8 cellular contexts compared by ENCODE assay signal in genomic region chr3:151203053-151203420, GRCh38.
A peak's percentile ranks its signal among the peaks of the same experiment; 100 is the strongest.
DNase-seq lines count a peak whose midpoint lies in the region; ATAC-seq and TF ChIP-seq lines count a peak whose summit lies in the region.

Gene GPR171, minus strand, starts transcription at chr3:151203216. Its CDS starts 3,830 bp downstream, at chr3:151199386.

- peak; percentile 91 for ATAC-seq in GM18502 (IDR thresholded peaks at IDR 0.05; ENCODE audit: poor library complexity, unreplicated experiment)
- ATAC-seq in HG02884 (IDR thresholded peaks at IDR 0.05; ENCODE audit: unreplicated experiment), result peak; percentile 93
- ATAC-seq in GM21526 (IDR thresholded peaks at IDR 0.05; ENCODE audit: low FRiP score, unreplicated experiment), result no peak

- peak; percentile 58 to 63 for DNase-seq in activated CD4-positive, alpha-beta T cell treated with anti-CD3 and anti-CD28 coated beads, Interleukin-2, amount 50 U/mL, for 4 hours
- DNase-seq in stimulated activated CD4-positive, alpha-beta T cell treated with anti-CD3 and anti-CD28 coated beads, Interleukin-12 subunit alpha, Interleukin-12 subunit beta, amount 100 ng/mL, for 24 hours (ENCODE audit: low read depth in 2 of 2), result peak; percentile 40 to 43
- DNase-seq in NCI-H2107 treated with DMSO at 0.1 percent for 48 hours (lab: John Stamatoyannopoulos, UW; ENCODE audit: unreplicated experiment) (no peak), COLO668 (lab: John Stamatoyannopoulos, UW; ENCODE audit: unreplicated experiment) (no peak), erythroblast (lab: John Stamatoyannopoulos, UW) (no peak)

- no peak for TF ChIP-seq POLR2A in erythroblast (IDR thresholded peaks at IDR 0.05; ENCODE audit: low read length)

Comparison
In these comparisons a context has a peak if more than half of its experiments do, and no peak if none do; other contexts are left out.
1. DNase-seq: peak in activated CD4-positive, alpha-beta T cell treated with anti-CD3 and anti-CD28 coated beads, Interleukin-2, amount 50 U/mL, for 4 hours (2 of 2) and stimulated activated CD4-positive, alpha-beta T cell treated with anti-CD3 and anti-CD28 coated beads, Interleukin-12 subunit alpha, Interleukin-12 subunit beta, amount 100 ng/mL, for 24 hours (2 of 2); none in NCI-H2107 treated with DMSO at 0.1 percent for 48 hours (single experiment), COLO668 (single experiment) and erythroblast (0 of 2).